In genomic region chr6:76708641-76709331, GRCh38 we compare ENCODE assay signal across 1 cellular context.
TF ChIP-seq lines count a peak whose summit lies in the region.

No MANE protein-coding gene starts in this region.

TF ChIP-seq in GM23338, 12 proteins besides CTCF, POLR2A, EP300 and RAD21 (continued from another document):
- TF ChIP-seq, protein P1, sequence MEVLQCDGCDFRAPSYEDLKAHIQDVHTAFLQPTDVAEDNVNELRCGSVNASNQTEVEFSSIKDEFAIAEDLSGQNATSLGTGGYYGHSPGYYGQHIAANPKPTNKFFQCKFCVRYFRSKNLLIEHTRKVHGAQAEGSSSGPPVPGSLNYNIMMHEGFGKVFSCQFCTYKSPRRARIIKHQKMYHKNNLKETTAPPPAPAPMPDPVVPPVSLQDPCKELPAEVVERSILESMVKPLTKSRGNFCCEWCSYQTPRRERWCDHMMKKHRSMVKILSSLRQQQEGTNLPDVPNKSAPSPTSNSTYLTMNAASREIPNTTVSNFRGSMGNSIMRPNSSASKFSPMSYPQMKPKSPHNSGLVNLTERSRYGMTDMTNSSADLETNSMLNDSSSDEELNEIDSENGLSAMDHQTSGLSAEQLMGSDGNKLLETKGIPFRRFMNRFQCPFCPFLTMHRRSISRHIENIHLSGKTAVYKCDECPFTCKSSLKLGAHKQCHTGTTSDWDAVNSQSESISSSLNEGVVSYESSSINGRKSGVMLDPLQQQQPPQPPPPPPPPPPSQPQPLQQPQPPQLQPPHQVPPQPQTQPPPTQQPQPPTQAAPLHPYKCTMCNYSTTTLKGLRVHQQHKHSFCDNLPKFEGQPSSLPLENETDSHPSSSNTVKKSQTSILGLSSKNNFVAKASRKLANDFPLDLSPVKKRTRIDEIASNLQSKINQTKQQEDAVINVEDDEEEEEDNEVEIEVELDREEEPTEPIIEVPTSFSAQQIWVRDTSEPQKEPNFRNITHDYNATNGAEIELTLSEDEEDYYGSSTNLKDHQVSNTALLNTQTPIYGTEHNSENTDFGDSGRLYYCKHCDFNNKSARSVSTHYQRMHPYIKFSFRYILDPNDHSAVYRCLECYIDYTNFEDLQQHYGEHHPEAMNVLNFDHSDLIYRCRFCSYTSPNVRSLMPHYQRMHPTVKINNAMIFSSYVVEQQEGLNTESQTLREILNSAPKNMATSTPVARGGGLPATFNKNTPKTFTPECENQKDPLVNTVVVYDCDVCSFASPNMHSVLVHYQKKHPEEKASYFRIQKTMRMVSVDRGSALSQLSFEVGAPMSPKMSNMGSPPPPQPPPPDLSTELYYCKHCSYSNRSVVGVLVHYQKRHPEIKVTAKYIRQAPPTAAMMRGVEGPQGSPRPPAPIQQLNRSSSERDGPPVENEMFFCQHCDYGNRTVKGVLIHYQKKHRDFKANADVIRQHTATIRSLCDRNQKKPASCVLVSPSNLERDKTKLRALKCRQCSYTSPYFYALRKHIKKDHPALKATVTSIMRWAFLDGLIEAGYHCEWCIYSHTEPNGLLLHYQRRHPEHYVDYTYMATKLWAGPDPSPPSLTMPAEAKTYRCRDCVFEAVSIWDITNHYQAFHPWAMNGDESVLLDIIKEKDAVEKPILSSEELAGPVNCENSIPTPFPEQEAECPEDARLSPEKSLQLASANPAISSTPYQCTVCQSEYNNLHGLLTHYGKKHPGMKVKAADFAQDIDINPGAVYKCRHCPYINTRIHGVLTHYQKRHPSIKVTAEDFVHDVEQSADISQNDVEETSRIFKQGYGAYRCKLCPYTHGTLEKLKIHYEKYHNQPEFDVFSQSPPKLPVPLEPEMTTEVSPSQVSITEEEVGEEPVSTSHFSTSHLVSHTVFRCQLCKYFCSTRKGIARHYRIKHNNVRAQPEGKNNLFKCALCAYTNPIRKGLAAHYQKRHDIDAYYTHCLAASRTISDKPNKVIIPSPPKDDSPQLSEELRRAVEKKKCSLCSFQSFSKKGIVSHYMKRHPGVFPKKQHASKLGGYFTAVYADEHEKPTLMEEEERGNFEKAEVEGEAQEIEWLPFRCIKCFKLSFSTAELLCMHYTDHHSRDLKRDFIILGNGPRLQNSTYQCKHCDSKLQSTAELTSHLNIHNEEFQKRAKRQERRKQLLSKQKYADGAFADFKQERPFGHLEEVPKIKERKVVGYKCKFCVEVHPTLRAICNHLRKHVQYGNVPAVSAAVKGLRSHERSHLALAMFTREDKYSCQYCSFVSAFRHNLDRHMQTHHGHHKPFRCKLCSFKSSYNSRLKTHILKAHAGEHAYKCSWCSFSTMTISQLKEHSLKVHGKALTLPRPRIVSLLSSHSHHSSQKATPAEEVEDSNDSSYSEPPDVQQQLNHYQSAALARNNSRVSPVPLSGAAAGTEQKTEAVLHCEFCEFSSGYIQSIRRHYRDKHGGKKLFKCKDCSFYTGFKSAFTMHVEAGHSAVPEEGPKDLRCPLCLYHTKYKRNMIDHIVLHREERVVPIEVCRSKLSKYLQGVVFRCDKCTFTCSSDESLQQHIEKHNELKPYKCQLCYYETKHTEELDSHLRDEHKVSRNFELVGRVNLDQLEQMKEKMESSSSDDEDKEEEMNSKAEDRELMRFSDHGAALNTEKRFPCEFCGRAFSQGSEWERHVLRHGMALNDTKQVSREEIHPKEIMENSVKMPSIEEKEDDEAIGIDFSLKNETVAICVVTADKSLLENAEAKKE (CRISPR knock-in tag; IDR thresholded peaks at IDR 0.05) = no peak
TF ChIP-seq in GM23338: peak in this region for 0.
